2 cellular contexts compared by ENCODE assay signal in the genomic region with DNA sequence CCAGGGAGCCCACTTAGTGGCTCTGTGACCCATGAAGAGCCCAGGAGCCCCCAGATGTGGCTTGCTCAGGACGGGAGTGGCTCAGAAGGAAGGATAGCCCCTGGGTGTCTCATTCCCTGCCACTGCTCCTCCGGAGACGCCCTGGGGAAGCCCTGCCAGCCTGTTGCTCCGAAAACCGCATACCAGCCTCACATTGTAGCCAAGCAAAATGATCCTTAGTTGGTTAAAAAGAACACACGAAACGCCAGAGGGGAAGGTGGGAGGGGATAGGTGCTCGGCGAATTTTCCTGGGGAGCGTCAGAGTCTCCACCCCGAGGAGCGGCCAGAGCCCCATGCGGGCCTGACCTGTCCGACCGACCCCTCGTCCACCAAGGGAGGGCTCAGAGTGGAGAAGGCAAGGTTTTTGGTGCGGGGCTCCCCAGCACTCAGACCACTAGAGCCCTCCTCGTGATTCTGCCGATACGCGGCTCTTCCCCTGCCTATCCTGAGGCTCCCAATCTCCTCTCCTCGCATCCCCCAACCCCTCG.
TF ChIP-seq lines count a peak whose summit lies in the region.

No MANE protein-coding gene starts in this region.

TF ChIP-seq in HepG2, 621 proteins besides CTCF, POLR2A, EP300 and RAD21 (continues in another document):
- TF ChIP-seq WIZ (CRISPR knock-in tag; IDR thresholded peaks at IDR 0.05) (no peak), ZSCAN12 (CRISPR knock-in tag; IDR thresholded peaks at IDR 0.05) (no peak), ZNF792 (CRISPR knock-in tag; IDR thresholded peaks at IDR 0.05) (no peak), FOSL1 (CRISPR knock-in tag; IDR thresholded peaks at IDR 0.05; ENCODE audit: borderline replicate concordance) (no peak), ZNF510 (CRISPR knock-in tag; IDR thresholded peaks at IDR 0.05; ENCODE audit: low read depth) (no peak), REPIN1 (CRISPR knock-in tag; IDR thresholded peaks at IDR 0.05; ENCODE audit: borderline replicate concordance, low read depth) (no peak), FOXA3 (CRISPR knock-in tag; IDR thresholded peaks at IDR 0.05) (no peak), KDM5A (IDR thresholded peaks at IDR 0.05; ENCODE audit: borderline replicate concordance, low read length) (no peak), ZFP82 (CRISPR knock-in tag; IDR thresholded peaks at IDR 0.05; ENCODE audit: borderline replicate concordance) (no peak), MXI1 (IDR thresholded peaks at IDR 0.05; ENCODE audit: borderline replicate concordance, low read depth, low read length) (no peak), SP140L (CRISPR knock-in tag; IDR thresholded peaks at IDR 0.05; ENCODE audit: borderline replicate concordance) (no peak)
- TF ChIP-seq, protein P1, sequence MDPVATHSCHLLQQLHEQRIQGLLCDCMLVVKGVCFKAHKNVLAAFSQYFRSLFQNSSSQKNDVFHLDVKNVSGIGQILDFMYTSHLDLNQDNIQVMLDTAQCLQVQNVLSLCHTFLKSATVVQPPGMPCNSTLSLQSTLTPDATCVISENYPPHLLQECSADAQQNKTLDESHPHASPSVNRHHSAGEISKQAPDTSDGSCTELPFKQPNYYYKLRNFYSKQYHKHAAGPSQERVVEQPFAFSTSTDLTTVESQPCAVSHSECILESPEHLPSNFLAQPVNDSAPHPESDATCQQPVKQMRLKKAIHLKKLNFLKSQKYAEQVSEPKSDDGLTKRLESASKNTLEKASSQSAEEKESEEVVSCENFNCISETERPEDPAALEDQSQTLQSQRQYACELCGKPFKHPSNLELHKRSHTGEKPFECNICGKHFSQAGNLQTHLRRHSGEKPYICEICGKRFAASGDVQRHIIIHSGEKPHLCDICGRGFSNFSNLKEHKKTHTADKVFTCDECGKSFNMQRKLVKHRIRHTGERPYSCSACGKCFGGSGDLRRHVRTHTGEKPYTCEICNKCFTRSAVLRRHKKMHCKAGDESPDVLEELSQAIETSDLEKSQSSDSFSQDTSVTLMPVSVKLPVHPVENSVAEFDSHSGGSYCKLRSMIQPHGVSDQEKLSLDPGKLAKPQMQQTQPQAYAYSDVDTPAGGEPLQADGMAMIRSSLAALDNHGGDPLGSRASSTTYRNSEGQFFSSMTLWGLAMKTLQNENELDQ (CRISPR knock-in tag; IDR thresholded peaks at IDR 0.05; ENCODE audit: borderline replicate concordance), result no peak
- TF ChIP-seq, protein P2, sequence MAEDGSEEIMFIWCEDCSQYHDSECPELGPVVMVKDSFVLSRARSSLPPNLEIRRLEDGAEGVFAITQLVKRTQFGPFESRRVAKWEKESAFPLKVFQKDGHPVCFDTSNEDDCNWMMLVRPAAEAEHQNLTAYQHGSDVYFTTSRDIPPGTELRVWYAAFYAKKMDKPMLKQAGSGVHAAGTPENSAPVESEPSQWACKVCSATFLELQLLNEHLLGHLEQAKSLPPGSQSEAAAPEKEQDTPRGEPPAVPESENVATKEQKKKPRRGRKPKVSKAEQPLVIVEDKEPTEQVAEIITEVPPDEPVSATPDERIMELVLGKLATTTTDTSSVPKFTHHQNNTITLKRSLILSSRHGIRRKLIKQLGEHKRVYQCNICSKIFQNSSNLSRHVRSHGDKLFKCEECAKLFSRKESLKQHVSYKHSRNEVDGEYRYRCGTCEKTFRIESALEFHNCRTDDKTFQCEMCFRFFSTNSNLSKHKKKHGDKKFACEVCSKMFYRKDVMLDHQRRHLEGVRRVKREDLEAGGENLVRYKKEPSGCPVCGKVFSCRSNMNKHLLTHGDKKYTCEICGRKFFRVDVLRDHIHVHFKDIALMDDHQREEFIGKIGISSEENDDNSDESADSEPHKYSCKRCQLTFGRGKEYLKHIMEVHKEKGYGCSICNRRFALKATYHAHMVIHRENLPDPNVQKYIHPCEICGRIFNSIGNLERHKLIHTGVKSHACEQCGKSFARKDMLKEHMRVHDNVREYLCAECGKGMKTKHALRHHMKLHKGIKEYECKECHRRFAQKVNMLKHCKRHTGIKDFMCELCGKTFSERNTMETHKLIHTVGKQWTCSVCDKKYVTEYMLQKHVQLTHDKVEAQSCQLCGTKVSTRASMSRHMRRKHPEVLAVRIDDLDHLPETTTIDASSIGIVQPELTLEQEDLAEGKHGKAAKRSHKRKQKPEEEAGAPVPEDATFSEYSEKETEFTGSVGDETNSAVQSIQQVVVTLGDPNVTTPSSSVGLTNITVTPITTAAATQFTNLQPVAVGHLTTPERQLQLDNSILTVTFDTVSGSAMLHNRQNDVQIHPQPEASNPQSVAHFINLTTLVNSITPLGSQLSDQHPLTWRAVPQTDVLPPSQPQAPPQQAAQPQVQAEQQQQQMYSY (CRISPR knock-in tag; IDR thresholded peaks at IDR 0.05), result no peak
- TF ChIP-seq, protein P3, sequence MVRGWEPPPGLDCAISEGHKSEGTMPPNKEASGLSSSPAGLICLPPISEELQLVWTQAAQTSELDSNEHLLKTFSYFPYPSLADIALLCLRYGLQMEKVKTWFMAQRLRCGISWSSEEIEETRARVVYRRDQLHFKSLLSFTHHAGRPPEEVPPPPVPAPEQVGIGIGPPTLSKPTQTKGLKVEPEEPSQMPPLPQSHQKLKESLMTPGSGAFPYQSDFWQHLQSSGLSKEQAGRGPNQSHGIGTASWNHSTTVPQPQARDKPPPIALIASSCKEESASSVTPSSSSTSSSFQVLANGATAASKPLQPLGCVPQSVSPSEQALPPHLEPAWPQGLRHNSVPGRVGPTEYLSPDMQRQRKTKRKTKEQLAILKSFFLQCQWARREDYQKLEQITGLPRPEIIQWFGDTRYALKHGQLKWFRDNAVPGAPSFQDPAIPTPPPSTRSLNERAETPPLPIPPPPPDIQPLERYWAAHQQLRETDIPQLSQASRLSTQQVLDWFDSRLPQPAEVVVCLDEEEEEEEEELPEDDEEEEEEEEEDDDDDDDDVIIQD (CRISPR knock-in tag; IDR thresholded peaks at IDR 0.05; ENCODE audit: low read depth), result no peak
- TF ChIP-seq, protein P4, sequence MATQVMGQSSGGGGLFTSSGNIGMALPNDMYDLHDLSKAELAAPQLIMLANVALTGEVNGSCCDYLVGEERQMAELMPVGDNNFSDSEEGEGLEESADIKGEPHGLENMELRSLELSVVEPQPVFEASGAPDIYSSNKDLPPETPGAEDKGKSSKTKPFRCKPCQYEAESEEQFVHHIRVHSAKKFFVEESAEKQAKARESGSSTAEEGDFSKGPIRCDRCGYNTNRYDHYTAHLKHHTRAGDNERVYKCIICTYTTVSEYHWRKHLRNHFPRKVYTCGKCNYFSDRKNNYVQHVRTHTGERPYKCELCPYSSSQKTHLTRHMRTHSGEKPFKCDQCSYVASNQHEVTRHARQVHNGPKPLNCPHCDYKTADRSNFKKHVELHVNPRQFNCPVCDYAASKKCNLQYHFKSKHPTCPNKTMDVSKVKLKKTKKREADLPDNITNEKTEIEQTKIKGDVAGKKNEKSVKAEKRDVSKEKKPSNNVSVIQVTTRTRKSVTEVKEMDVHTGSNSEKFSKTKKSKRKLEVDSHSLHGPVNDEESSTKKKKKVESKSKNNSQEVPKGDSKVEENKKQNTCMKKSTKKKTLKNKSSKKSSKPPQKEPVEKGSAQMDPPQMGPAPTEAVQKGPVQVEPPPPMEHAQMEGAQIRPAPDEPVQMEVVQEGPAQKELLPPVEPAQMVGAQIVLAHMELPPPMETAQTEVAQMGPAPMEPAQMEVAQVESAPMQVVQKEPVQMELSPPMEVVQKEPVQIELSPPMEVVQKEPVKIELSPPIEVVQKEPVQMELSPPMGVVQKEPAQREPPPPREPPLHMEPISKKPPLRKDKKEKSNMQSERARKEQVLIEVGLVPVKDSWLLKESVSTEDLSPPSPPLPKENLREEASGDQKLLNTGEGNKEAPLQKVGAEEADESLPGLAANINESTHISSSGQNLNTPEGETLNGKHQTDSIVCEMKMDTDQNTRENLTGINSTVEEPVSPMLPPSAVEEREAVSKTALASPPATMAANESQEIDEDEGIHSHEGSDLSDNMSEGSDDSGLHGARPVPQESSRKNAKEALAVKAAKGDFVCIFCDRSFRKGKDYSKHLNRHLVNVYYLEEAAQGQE (IDR thresholded peaks at IDR 0.05; ENCODE audit: borderline replicate concordance in 1 of 2, low read depth in 1 of 2, low read length in 2 of 2), result no peak

TF ChIP-seq in endothelial cell of umbilical vein, 7 proteins besides CTCF, POLR2A, EP300 and RAD21:
- TF ChIP-seq FOS (IDR thresholded peaks at IDR 0.05; ENCODE audit: borderline replicate concordance, insufficient read depth, low read length) (no peak), MYC (IDR thresholded peaks at IDR 0.05; ENCODE audit: low read depth, low read length) (no peak), POLR2AphosphoS5 (IDR thresholded peaks at IDR 0.05; ENCODE audit: insufficient read depth, low read depth, low read length) (no peak), GATA2 (IDR thresholded peaks at IDR 0.05; ENCODE audit: insufficient read depth, insufficient read length, low read depth, low read length) (no peak), JUN (IDR thresholded peaks at IDR 0.05; ENCODE audit: borderline replicate concordance, insufficient read depth, insufficient read length, low read depth) (no peak)
- TF ChIP-seq, protein P5, sequence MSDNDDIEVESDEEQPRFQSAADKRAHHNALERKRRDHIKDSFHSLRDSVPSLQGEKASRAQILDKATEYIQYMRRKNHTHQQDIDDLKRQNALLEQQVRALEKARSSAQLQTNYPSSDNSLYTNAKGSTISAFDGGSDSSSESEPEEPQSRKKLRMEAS (IDR thresholded peaks at IDR 0.05; ENCODE audit: insufficient read depth, insufficient read length), result no peak
